ENCODE assay signal across 2 cellular contexts in genomic region chr11:118547132-118547531, GRCh38.
A peak's percentile ranks its signal among the peaks of the same experiment; 100 is the strongest.
TF ChIP-seq lines count a peak whose summit lies in the region.

No MANE protein-coding gene starts in this region.

TF ChIP-seq in HEK293, 187 proteins besides CTCF, POLR2A, EP300 and RAD21:
- TF ChIP-seq SETDB1 (IDR thresholded peaks at IDR 0.05; ENCODE audit: insufficient read length, low read length), result no peak
- no peak for TF ChIP-seq ZNF394 (tag by site-specific recombination; IDR thresholded peaks at IDR 0.05; ENCODE audit: borderline replicate concordance)
- TF ChIP-seq ZNF692 (tag by site-specific recombination; IDR thresholded peaks at IDR 0.05), result no peak
- TF ChIP-seq ZNF510 (tag by site-specific recombination; IDR thresholded peaks at IDR 0.05; ENCODE audit: insufficient replicate concordance), result no peak
- no peak for TF ChIP-seq ZNF211 (tag by site-specific recombination; IDR thresholded peaks at IDR 0.05; ENCODE audit: low read depth)
- TF ChIP-seq ZNF785 (tag by site-specific recombination; IDR thresholded peaks at IDR 0.05), result no peak
- TF ChIP-seq SCRT2 (tag by site-specific recombination; IDR thresholded peaks at IDR 0.05), result 0 out of 2 replicates have a peak, but pooled peaks have one; percentile 11
- TF ChIP-seq ZBTB8A (tag by site-specific recombination; IDR thresholded peaks at IDR 0.05), result no peak
- TF ChIP-seq ZNF449 (tag by site-specific recombination; IDR thresholded peaks at IDR 0.05), result no peak

TF ChIP-seq in K562, 482 proteins besides CTCF, POLR2A, EP300 and RAD21 (continues in another document):
- peak; percentile 45; the same call in 1 of the 2 replicates for TF ChIP-seq MTA2 (IDR thresholded peaks at IDR 0.05; ENCODE audit: low read depth)
- no peak for TF ChIP-seq UBTF (IDR thresholded peaks at IDR 0.05; ENCODE audit: borderline replicate concordance in 1 of 2, low read depth in 2 of 2, low read length in 2 of 2)
- no peak for TF ChIP-seq SAP30 (IDR thresholded peaks at IDR 0.05; ENCODE audit: borderline replicate concordance, insufficient read depth, low read depth, low read length, poor library complexity, severe bottlenecking)
- no peak for TF ChIP-seq ZNF146 (CRISPR knock-in tag; IDR thresholded peaks at IDR 0.05; ENCODE audit: unreplicated experiment)
- TF ChIP-seq RAD51 (IDR thresholded peaks at IDR 0.05; ENCODE audit: borderline replicate concordance, low read depth), result no peak
- no peak for TF ChIP-seq ZNF655 (CRISPR knock-in tag; IDR thresholded peaks at IDR 0.05)
- no peak for TF ChIP-seq MIER1 (IDR thresholded peaks at IDR 0.05; ENCODE audit: low read depth)
- peak; percentile 66 for TF ChIP-seq TAL1 (IDR thresholded peaks at IDR 0.05)
- TF ChIP-seq ZSCAN29 (IDR thresholded peaks at IDR 0.05), result no peak
- TF ChIP-seq E4F1 (CRISPR knock-in tag; IDR thresholded peaks at IDR 0.05; ENCODE audit: borderline replicate concordance), result no peak
- TF ChIP-seq KHSRP (IDR thresholded peaks at IDR 0.05), result no peak
- peak; percentile 44; the same call in 1 of the 2 replicates for TF ChIP-seq SMARCA4 (IDR thresholded peaks at IDR 0.05)
- TF ChIP-seq POLR2AphosphoS2 (IDR thresholded peaks at IDR 0.05; ENCODE audit: low read length), result no peak
- TF ChIP-seq KAT2B (IDR thresholded peaks at IDR 0.05; ENCODE audit: low read depth, low read length), result no peak
- TF ChIP-seq ZNF239 (CRISPR knock-in tag; IDR thresholded peaks at IDR 0.05), result no peak
- no peak for TF ChIP-seq SMARCE1 (IDR thresholded peaks at IDR 0.05)
- peak; percentile 75 for TF ChIP-seq ARID1B (IDR thresholded peaks at IDR 0.05)
- TF ChIP-seq MITF (IDR thresholded peaks at IDR 0.05), result no peak
- TF ChIP-seq USF1 (CRISPR knock-in tag; IDR thresholded peaks at IDR 0.05), result no peak
- TF ChIP-seq TRIM24 (IDR thresholded peaks at IDR 0.05), result no peak
- peak; percentile 73 for TF ChIP-seq TCF3 (CRISPR knock-in tag; IDR thresholded peaks at IDR 0.05)
- no peak for TF ChIP-seq DMBX1 (CRISPR knock-in tag; IDR thresholded peaks at IDR 0.05; ENCODE audit: borderline replicate concordance)
- TF ChIP-seq ZZZ3 (IDR thresholded peaks at IDR 0.05), result no peak
- TF ChIP-seq RNF219 (CRISPR knock-in tag; IDR thresholded peaks at IDR 0.05), result no peak
- no peak for TF ChIP-seq LCOR (CRISPR knock-in tag; IDR thresholded peaks at IDR 0.05)
- TF ChIP-seq ERF (CRISPR knock-in tag; IDR thresholded peaks at IDR 0.05), result no peak
- no peak for TF ChIP-seq RREB1 (CRISPR knock-in tag; IDR thresholded peaks at IDR 0.05)
- no peak for TF ChIP-seq TEAD1 (CRISPR knock-in tag; IDR thresholded peaks at IDR 0.05)
- no peak for TF ChIP-seq YY1 (IDR thresholded peaks at IDR 0.05; ENCODE audit: borderline replicate concordance in 1 of 3, control insufficient read depth in 1 of 3, extremely low read depth in 1 of 3, insufficient read depth in 3 of 3, insufficient read length in 1 of 3, insufficient replicate concordance in 2 of 3, low read depth in 1 of 3, low read length in 2 of 3)
- TF ChIP-seq DPF2 (IDR thresholded peaks at IDR 0.05), result peak; percentile 25; the same call in 1 of the 2 replicates
- TF ChIP-seq HDGF (IDR thresholded peaks at IDR 0.05), result no peak
- no peak for TF ChIP-seq ZNF766 (CRISPR knock-in tag; conservative IDR thresholded peaks at IDR 0.05)
- no peak for TF ChIP-seq CBX5 (IDR thresholded peaks at IDR 0.05; ENCODE audit: borderline replicate concordance, low read depth)
- no peak for TF ChIP-seq ZNF436 (CRISPR knock-in tag; IDR thresholded peaks at IDR 0.05)
- peak; percentile 30; the same call in 1 of the 2 replicates for TF ChIP-seq CBFA2T2 (conservative IDR thresholded peaks at IDR 0.05)
- no peak for TF ChIP-seq TCFL5 (CRISPR knock-in tag; conservative IDR thresholded peaks at IDR 0.05)
- no peak for TF ChIP-seq ZNF512 (tag; IDR thresholded peaks at IDR 0.05)
- no peak for TF ChIP-seq HDAC6 (IDR thresholded peaks at IDR 0.05; ENCODE audit: low read depth, low read length)
- TF ChIP-seq GATAD2A (IDR thresholded peaks at IDR 0.05), result no peak
- TF ChIP-seq ZFPM2 (CRISPR knock-in tag; IDR thresholded peaks at IDR 0.05), result no peak
- TF ChIP-seq TCF7 (IDR thresholded peaks at IDR 0.05; ENCODE audit: borderline replicate concordance), result no peak
